In the genomic region with DNA sequence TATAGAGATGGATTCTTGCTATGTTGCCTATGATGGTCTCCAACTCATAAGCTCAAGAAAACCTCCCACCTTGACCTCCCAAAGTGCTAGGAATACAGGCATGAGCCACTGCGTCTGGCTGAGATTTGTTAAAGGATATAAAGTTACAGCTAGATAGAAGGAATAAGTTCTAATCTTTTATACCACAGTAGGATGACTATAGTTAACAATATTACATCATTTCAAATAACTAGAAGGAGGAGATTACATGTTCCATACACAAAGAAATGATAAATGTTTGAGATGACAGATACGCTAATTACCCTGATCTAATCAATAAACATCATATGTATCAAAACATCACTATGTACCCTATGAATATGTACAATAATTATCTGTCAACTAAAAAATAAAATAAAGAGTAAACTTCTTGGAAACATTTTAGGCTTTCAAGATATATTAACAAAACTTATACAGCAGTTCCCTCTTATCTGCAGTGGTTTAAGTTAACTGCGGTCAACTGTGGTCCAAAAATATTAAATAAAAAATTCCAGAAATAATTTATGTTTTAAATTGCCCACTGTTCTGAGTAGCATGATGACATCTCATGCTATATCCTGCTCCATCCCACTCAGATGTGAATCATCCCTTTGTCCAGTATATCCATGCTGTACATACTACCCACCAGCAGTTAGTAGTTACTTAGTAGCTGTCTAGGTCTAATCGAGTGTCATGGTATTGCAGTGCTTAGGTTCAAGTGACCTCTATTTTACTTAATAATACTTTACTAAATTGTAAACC, we compare ENCODE assay signal across 23 cellular contexts.
"Had no signal": no experiment of that assay in that cellular context is flagged by ENCODE, and none has a peak within 500 bp of the region (broad histone marks: within the 10 kb centered on the region; RNA-seq: fewer than 3 reads in every experiment).

No MANE protein-coding gene starts in this region.

- H3K4me3 Mint-ChIP-seq: activated B cell treated with CpG ODN at 0.5 μM for 24 hours; activated CD4-positive, alpha-beta memory T cell treated with anti-CD3 and anti-CD28 coated beads, Interleukin-2, amount 10 ng/mL, durations not matched to agents 7 days and 5 days; activated CD8-positive, alpha-beta memory T cell treated with anti-CD3 and anti-CD28 coated beads, Interleukin-2, amount 10 ng/mL, durations not matched to agents 7 days and 5 days; activated naive CD8-positive, alpha-beta T cell treated with anti-CD3 and anti-CD28 coated beads, Interleukin-2, amount 10 ng/mL, durations not matched to agents 7 days and 5 days; brain; central memory CD8-positive, alpha-beta T cell; dendritic cell treated with granulocyte-macrophage colony-stimulating factor and Interleukin-4, amounts not matched to agents 40 ng/mL and 50 ng/mL, for 4 days; nephron; stimulated activated naive B cell treated with anti-CD40 and anti-IgM and Interleukin-4, amounts not matched to agents 10 μg/mL and 1 μg/mL and 100 μg/mL, for 72 hours had no signal

- H3K9me3 ChIP-seq: thyroid gland had no signal

- ATAC-seq: activated CD8-positive, alpha-beta memory T cell treated with anti-CD3 and anti-CD28 coated beads, Interleukin-2, amount 10 ng/mL, durations not matched to agents 7 days and 5 days; gastroesophageal sphincter; heart left ventricle; sciatic nerve; stimulated activated naive B cell treated with anti-CD40 and anti-IgM and Interleukin-4, amounts not matched to agents 10 μg/mL and 1 μg/mL and 100 μg/mL, for 72 hours had no signal

- H3K27ac ChIP-seq: gastroesophageal sphincter, heart left ventricle, left ventricle myocardium inferior, spleen, thyroid gland had no signal

- H3K36me3 ChIP-seq: gastroesophageal sphincter, heart left ventricle, left ventricle myocardium inferior, spleen, thyroid gland had no signal

- DNase-seq: activated B cell treated with CpG ODN at 0.5 μM for 24 hours; activated CD4-positive, alpha-beta memory T cell treated with anti-CD3 and anti-CD28 coated beads, Interleukin-2, amount 10 ng/mL, durations not matched to agents 7 days and 5 days; activated CD4-positive, alpha-beta T cell treated with anti-CD3 and anti-CD28 coated beads for 4 hours; activated CD8-positive, alpha-beta memory T cell treated with anti-CD3 and anti-CD28 coated beads, Interleukin-2, amount 10 ng/mL, durations not matched to agents 7 days and 5 days; activated naive CD4-positive, alpha-beta T cell; activated naive CD8-positive, alpha-beta T cell treated with anti-CD3 and anti-CD28 coated beads, Interleukin-2, amount 10 ng/mL, durations not matched to agents 7 days and 5 days; effector memory CD4-positive, alpha-beta T cell; heart left ventricle; kidney glomerular epithelial cell; left ventricle myocardium inferior; mammary epithelial cell; midbrain; nucleus accumbens; spleen; stimulated activated naive B cell treated with anti-CD40 and anti-IgM and Interleukin-4, amounts not matched to agents 10 μg/mL and 1 μg/mL and 100 μg/mL, for 72 hours; thyroid gland had no signal

- FAIRE-seq: endothelial cell of umbilical vein had no signal

- H3K4me3 ChIP-seq: gastroesophageal sphincter, heart left ventricle, left ventricle myocardium inferior, spleen, thyroid gland had no signal

- H3K27me3 Mint-ChIP-seq: activated B cell treated with CpG ODN at 0.5 μM for 24 hours; activated CD4-positive, alpha-beta memory T cell treated with anti-CD3 and anti-CD28 coated beads, Interleukin-2, amount 10 ng/mL, durations not matched to agents 7 days and 5 days; activated CD8-positive, alpha-beta memory T cell treated with anti-CD3 and anti-CD28 coated beads, Interleukin-2, amount 10 ng/mL, durations not matched to agents 7 days and 5 days; activated naive CD8-positive, alpha-beta T cell treated with anti-CD3 and anti-CD28 coated beads, Interleukin-2, amount 10 ng/mL, durations not matched to agents 7 days and 5 days; brain; central memory CD8-positive, alpha-beta T cell; dendritic cell treated with granulocyte-macrophage colony-stimulating factor and Interleukin-4, amounts not matched to agents 40 ng/mL and 50 ng/mL, for 4 days; stimulated activated naive B cell treated with anti-CD40 and anti-IgM and Interleukin-4, amounts not matched to agents 10 μg/mL and 1 μg/mL and 100 μg/mL, for 72 hours had no signal

- H3K27ac Mint-ChIP-seq: activated B cell treated with CpG ODN at 0.5 μM for 24 hours; activated CD4-positive, alpha-beta memory T cell treated with anti-CD3 and anti-CD28 coated beads, Interleukin-2, amount 10 ng/mL, durations not matched to agents 7 days and 5 days; activated CD8-positive, alpha-beta memory T cell treated with anti-CD3 and anti-CD28 coated beads, Interleukin-2, amount 10 ng/mL, durations not matched to agents 7 days and 5 days; activated naive CD8-positive, alpha-beta T cell treated with anti-CD3 and anti-CD28 coated beads, Interleukin-2, amount 10 ng/mL, durations not matched to agents 7 days and 5 days; brain; dendritic cell treated with granulocyte-macrophage colony-stimulating factor and Interleukin-4, amounts not matched to agents 40 ng/mL and 50 ng/mL, for 4 days; nephron; stimulated activated naive B cell treated with anti-CD40 and anti-IgM and Interleukin-4, amounts not matched to agents 10 μg/mL and 1 μg/mL and 100 μg/mL, for 72 hours had no signal

- H3K27me3 ChIP-seq: gastroesophageal sphincter, heart left ventricle, spleen, thyroid gland had no signal

- H3K4me1 Mint-ChIP-seq: activated B cell treated with CpG ODN at 0.5 μM for 24 hours; activated CD4-positive, alpha-beta memory T cell treated with anti-CD3 and anti-CD28 coated beads, Interleukin-2, amount 10 ng/mL, durations not matched to agents 7 days and 5 days; activated CD8-positive, alpha-beta memory T cell treated with anti-CD3 and anti-CD28 coated beads, Interleukin-2, amount 10 ng/mL, durations not matched to agents 7 days and 5 days; activated naive CD8-positive, alpha-beta T cell treated with anti-CD3 and anti-CD28 coated beads, Interleukin-2, amount 10 ng/mL, durations not matched to agents 7 days and 5 days; brain; central memory CD8-positive, alpha-beta T cell; nephron; stimulated activated naive B cell treated with anti-CD40 and anti-IgM and Interleukin-4, amounts not matched to agents 10 μg/mL and 1 μg/mL and 100 μg/mL, for 72 hours had no signal

- H3K4me1 ChIP-seq: gastroesophageal sphincter, heart left ventricle, left ventricle myocardium inferior, spleen, thyroid gland had no signal
